ENCODE assay signal across 8 cellular contexts in genomic region chr9:132901859-132902831, GRCh38. TPM values are rescaled to one million over a fixed set of nuclear protein-coding genes. Genes with fewer than 3 reads are reported as not detected.
DNase-seq lines count a peak whose midpoint lies in the region; ATAC-seq and TF ChIP-seq lines count a peak whose summit lies in the region.

No MANE protein-coding gene starts in this region.

- H3K4me1 ChIP-seq in A673 (ENCODE audit: insufficient read depth, low read length, poor library complexity, severe bottlenecking): no peaks in the 10 kb centered on the region
- H3K4me1 ChIP-seq in right cardiac atrium (ENCODE audit: control insufficient read depth, insufficient read depth, low read length): no peaks in the 10 kb centered on the region
- no peaks in the 10 kb centered on the region for H3K4me1 ChIP-seq in gastrocnemius medialis

- H3K4me1 Mint-ChIP-seq in T-helper 17 cell: peaks cover 3% of the 10 kb centered on the region

- CTCF ChIA-PET in A673 (lab: Charles Lee): interaction anchor here (0.6 kb wide), 2 partner anchors 54 to 104 kb away, joined by 4 to 5 read pairs; no protein-coding TSS in a partner anchor

- peak; percentile 93 for TF ChIP-seq CTCF in A673 (conservative IDR thresholded peaks at IDR 0.05; ENCODE audit: low read depth, low read length)
- TF ChIP-seq CTCF in GM13977 (IDR thresholded peaks at IDR 0.05; ENCODE audit: extremely low read depth, insufficient read depth, missing control alignments): peak; percentile 85
- peak; percentile 81 for TF ChIP-seq CTCF in NB4 (IDR thresholded peaks at IDR 0.05; ENCODE audit: low read depth, low read length)
- TF ChIP-seq CTCF in gastrocnemius medialis (IDR thresholded peaks at IDR 0.05 in 4 of 5, conservative IDR thresholded peaks at IDR 0.05 in 1 of 5): peak; percentile 59 to 88 (median 72)

- peak overlapping the region; percentile 70 for H3K27ac Mint-ChIP-seq in T-helper 17 cell

- no peaks in the 10 kb centered on the region for H3K27me3 Mint-ChIP-seq in T-helper 17 cell

- no peak overlapping the region for H3K4me3 Mint-ChIP-seq in T-helper 17 cell

- H3K36me3 Mint-ChIP-seq in T-helper 17 cell (ENCODE audit: low read depth): peaks cover under 1% of the 10 kb centered on the region

- H3K36me3 ChIP-seq in A673 (ENCODE audit: insufficient read depth, low read length, poor library complexity, severe bottlenecking): peaks cover 20% of the 10 kb centered on the region
- H3K36me3 ChIP-seq in gastrocnemius medialis: peaks cover 2 to 76% of the 10 kb centered on the region in 2 donors

- no TSS peak for BruUV-seq in A673 (replicated peaks; lab: Mats Ljungman, UMichigan)

- WGBS in right cardiac atrium: 44% methylated on average over 11 of the region's 11 CpGs

- H3K9me3 ChIP-seq in A673 (ENCODE audit: low read depth, low read length, poor library complexity, severe bottlenecking): no peaks in the 10 kb centered on the region
- no peaks in the 10 kb centered on the region for H3K9me3 ChIP-seq in T-helper 17 cell (ENCODE audit: control insufficient read depth, low read length, poor library complexity, severe bottlenecking)
- no peaks in the 10 kb centered on the region for H3K9me3 ChIP-seq in right cardiac atrium (ENCODE audit: control insufficient read depth, low read length)
- no peaks in the 10 kb centered on the region for H3K9me3 ChIP-seq in gastrocnemius medialis

- DNase-seq in A673 (ENCODE audit: low spot score) (peak; percentile 87), GM13977 (ENCODE audit: low spot score) (peak; percentile 83), NB4 (ENCODE audit: low read depth) (peak; percentile 85), T-helper 17 cell (peak; percentile 48 to 79 (median 60)), amygdala (lab: John Stamatoyannopoulos, UW) (peak in 50 of 56 donors; percentile 8 to 92 (median 56)), right cardiac atrium (peak; percentile 57 to 80 (median 73)), gastrocnemius medialis (peak in 1 of 2 donors; percentile 29)

- POLR2A ChIA-PET in A673 (lab: Charles Lee; ENCODE audit: low non-redundant PET): no interaction called here

- no peak overlapping the region for H3K27ac ChIP-seq in A673 (ENCODE audit: low read depth, low read length, poor library complexity, severe bottlenecking)
- H3K27ac ChIP-seq in right cardiac atrium (ENCODE audit: low read length): no peak overlapping the region
- H3K27ac ChIP-seq in gastrocnemius medialis: no peak overlapping the region

- no peak overlapping the region for H3K4me3 ChIP-seq in A673 (ENCODE audit: low read depth, low read length, poor library complexity, severe bottlenecking)
- H3K4me3 ChIP-seq in NB4 (ENCODE audit: low read depth, low read length): no peak overlapping the region
- no peak overlapping the region for H3K4me3 ChIP-seq in right cardiac atrium (ENCODE audit: low read length)
- H3K4me3 ChIP-seq in gastrocnemius medialis: no peak overlapping the region

- TF ChIP-seq POLR2A in NB4 (IDR thresholded peaks at IDR 0.05; ENCODE audit: extremely low read depth, insufficient read length) (no peak), gastrocnemius medialis (IDR thresholded peaks at IDR 0.05) (no peak)

- intact Hi-C loops in A673 (cut with micrococcal nuclease; ENCODE audit: unreplicated experiment) (no loop called here), right cardiac atrium (cut with DNase I) (no loop called here), gastrocnemius medialis (cut with DNase I; ENCODE audit: low total_unique reads) (loop anchor here (1.0 kb wide), 1 partner anchor 42 kb away; the partner anchor contains the start of gene TSC1)

- in situ Hi-C loops in GM13977 (cut with MboI; ENCODE audit: low pct_unique_long_range_greater_than_20kb, low sequenced_read_pairs, unreplicated experiment): no loop called here
- in situ Hi-C loops in gastrocnemius medialis (cut with MboI; ENCODE audit: low sequenced_read_pairs in 4 of 4): no loop called here

- peak; percentile 99 for ATAC-seq in T-helper 17 cell
- peak; percentile 68 to 73 for ATAC-seq in right cardiac atrium
- ATAC-seq in gastrocnemius medialis: peak; percentile 36 to 69
- ATAC-seq in GM19452 (IDR thresholded peaks at IDR 0.05; ENCODE audit: unreplicated experiment): no peak

- H3K27me3 ChIP-seq in A673 (replicated peaks; ENCODE audit: insufficient read depth, low read depth, low read length, poor library complexity) (no peaks in the 10 kb centered on the region), right cardiac atrium (ENCODE audit: control insufficient read depth, insufficient read depth) (no peaks in the 10 kb centered on the region), gastrocnemius medialis (no peaks in the 10 kb centered on the region)

RNA-seq across cellular contexts. Expression of gene SPACA9, which starts 23.4 kb away (rescaled TPM):
- 2.1 and 4.3 TPM in 2 replicates for total RNA-seq in A673 (2021)
- total RNA-seq in T-helper 17 cell: under 1 TPM; 0.52 to 0.86 TPM
- 10 to 100 TPM in 1 of 4 donors, 1 to 10 TPM in 3; 6.2 to 10.4 (median 8.7) TPM for total RNA-seq in right cardiac atrium
- 11.2 TPM for polyA plus RNA-seq in right cardiac atrium
- 1 to 10 TPM in 2 of 4 donors, under 1 TPM in 2; 0.24 to 2.5 (median 1.0) TPM for total RNA-seq in gastrocnemius medialis

RNA-seq across cellular contexts. Expression of gene AK8, which starts 24.1 kb away (rescaled TPM):
- total RNA-seq in A673 (2021): 0.92 TPM in 1 of 2 replicates, not detected in the other
- total RNA-seq in T-helper 17 cell: under 1 TPM in 1 of 2 donors, not detected in 1; 0.32 TPM
- total RNA-seq in right cardiac atrium: 1 to 10 TPM in 1 of 4 donors, under 1 TPM in 3; 0.25 to 1.0 (median 0.31) TPM
- polyA plus RNA-seq in right cardiac atrium: 0.66 TPM
- total RNA-seq in gastrocnemius medialis: not detected

RNA-seq across cellular contexts. Expression of gene TSC1, which starts 42.3 kb away (rescaled TPM):
- total RNA-seq in A673 (2021) (40.9 and 42.5 TPM in 2 replicates), T-helper 17 cell (10 to 100 TPM; 51.2 to 58.3 TPM), right cardiac atrium (10 to 100 TPM; 30.5 to 43.1 (median 38.6) TPM), gastrocnemius medialis (10 to 100 TPM; 36.7 to 45.3 (median 39.7) TPM)
- 15.7 TPM for polyA plus RNA-seq in right cardiac atrium
